Comparison of ENCODE assay signal across 26 cellular contexts in the genomic region with DNA sequence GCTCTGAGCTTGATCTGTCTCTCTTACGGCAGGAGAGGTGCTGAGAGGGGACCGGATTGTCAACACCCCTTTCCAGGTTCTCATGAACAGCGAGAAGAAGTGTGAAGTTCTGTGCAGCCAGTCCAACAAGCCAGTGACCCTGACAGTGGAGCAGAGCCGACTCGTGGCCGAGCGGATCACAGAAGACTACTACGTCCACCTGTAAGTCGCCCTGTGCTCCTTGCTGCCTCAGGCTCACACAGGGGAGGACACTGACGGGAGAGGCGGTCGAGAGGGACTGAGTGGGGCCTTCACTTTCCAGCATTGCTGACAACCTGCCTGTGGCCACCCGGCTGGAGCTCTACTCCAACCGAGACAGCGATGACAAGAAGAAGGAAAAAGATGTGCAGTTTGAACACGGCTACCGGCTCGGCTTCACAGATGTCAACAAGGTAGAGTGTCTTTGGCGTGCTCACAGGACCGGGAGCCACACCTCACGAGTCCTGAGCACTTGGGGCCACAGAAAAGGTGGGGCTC. TPM values are rescaled to one million over a fixed set of nuclear protein-coding genes. Genes with fewer than 3 reads are reported as not detected.
A peak's percentile ranks its signal among the peaks of the same experiment; 100 is the strongest.
DNase-seq lines count a peak whose midpoint lies in the region; ATAC-seq and TF ChIP-seq lines count a peak whose summit lies in the region.
"Had no signal": no experiment of that assay in that cellular context is flagged by ENCODE, and none has a peak within 500 bp of the region (broad histone marks: within the 10 kb centered on the region; RNA-seq: fewer than 3 reads in every experiment).

No MANE protein-coding gene starts in this region.

- no peaks in the 10 kb centered on the region for H3K4me1 Mint-ChIP-seq in activated naive CD4-positive, alpha-beta T cell treated with anti-CD3 and anti-CD28 coated beads, Interleukin-2, amount 10 ng/mL, durations not matched to agents 7 days and 5 days
- no peaks in the 10 kb centered on the region for H3K4me1 Mint-ChIP-seq in endothelial cell (ENCODE audit: unreplicated experiment)
- H3K4me1 Mint-ChIP-seq: CD14-positive monocyte had no signal

- no peak overlapping the region for H3K4me3 ChIP-seq in osteoblast (ENCODE audit: insufficient read depth, low read length)
- H3K4me3 ChIP-seq: SJCRH30 had no signal

- no peak for ATAC-seq in activated CD4-positive, CD25-positive, alpha-beta regulatory T cell treated with anti-CD3 and anti-CD28 coated beads, Interleukin-2, amount 50 U/mL, for 24 hours
- no peak for ATAC-seq in GM21390 (IDR thresholded peaks at IDR 0.05; ENCODE audit: unreplicated experiment)
- ATAC-seq: HCT116, Right ventricle myocardium inferior had no signal

- H3K36me3 ChIP-seq in osteoblast (ENCODE audit: insufficient read depth, low read length): peaks cover 74% of the 10 kb centered on the region

- CTCF ChIA-PET in activated naive CD4-positive, alpha-beta T cell treated with anti-CD3 and anti-CD28 coated beads, Interleukin-2, amount 10 ng/mL, durations not matched to agents 7 days and 5 days (lab: Charles Lee): no interaction called here

- no peaks in the 10 kb centered on the region for H3K9me3 ChIP-seq in osteoblast (ENCODE audit: low read depth, low read length)
- H3K9me3 ChIP-seq: BE2C, SJCRH30 had no signal

- H3K27me3 Mint-ChIP-seq in activated naive CD4-positive, alpha-beta T cell treated with anti-CD3 and anti-CD28 coated beads, Interleukin-2, amount 10 ng/mL, durations not matched to agents 7 days and 5 days: no peaks in the 10 kb centered on the region
- peaks cover 9% of the 10 kb centered on the region for H3K27me3 Mint-ChIP-seq in endothelial cell (ENCODE audit: unreplicated experiment)
- H3K27me3 Mint-ChIP-seq: IgD-negative memory B cell had no signal

- no peak overlapping the region for H3K27ac ChIP-seq in osteoblast (ENCODE audit: low read depth, low read length)
- H3K27ac ChIP-seq: 22Rv1, SJCRH30 had no signal

- TF ChIP-seq CTCF in endothelial cell (IDR thresholded peaks at IDR 0.05; ENCODE audit: unreplicated experiment): no peak
- TF ChIP-seq CTCF in osteoblast (IDR thresholded peaks at IDR 0.05; ENCODE audit: extremely low read depth, low read depth, low read length): no peak

- no peak overlapping the region for H2AFZ ChIP-seq in osteoblast (ENCODE audit: low read length)

- no peaks in the 10 kb centered on the region for H3K27me3 ChIP-seq in osteoblast (ENCODE audit: insufficient read depth, low read length)
- H3K27me3 ChIP-seq: BE2C, SJCRH30 had no signal

- H3K4me2 ChIP-seq in osteoblast (ENCODE audit: insufficient read depth, low read length): no peak overlapping the region

- H3K36me3 Mint-ChIP-seq in activated naive CD4-positive, alpha-beta T cell treated with anti-CD3 and anti-CD28 coated beads, Interleukin-2, amount 10 ng/mL, durations not matched to agents 7 days and 5 days: peaks cover 62% of the 10 kb centered on the region
- H3K36me3 Mint-ChIP-seq in endothelial cell (ENCODE audit: low read depth, unreplicated experiment): peaks cover 70% of the 10 kb centered on the region

- H3K4me3 Mint-ChIP-seq in activated naive CD4-positive, alpha-beta T cell treated with anti-CD3 and anti-CD28 coated beads, Interleukin-2, amount 10 ng/mL, durations not matched to agents 7 days and 5 days: no peak overlapping the region
- H3K4me3 Mint-ChIP-seq in endothelial cell (ENCODE audit: unreplicated experiment): peak overlapping the region; percentile 40
- H3K4me3 Mint-ChIP-seq: CD14-positive monocyte; CD8-positive, alpha-beta memory T cell; IgD-negative memory B cell had no signal

- no peaks in the 10 kb centered on the region for H3K4me1 ChIP-seq in osteoblast (ENCODE audit: insufficient read depth, low read length)
- H3K4me1 ChIP-seq: BE2C, SJCRH30 had no signal

- H4K20me1 ChIP-seq in osteoblast (ENCODE audit: insufficient read depth, low read length): peaks cover 11% of the 10 kb centered on the region

- no peaks in the 10 kb centered on the region for H3K9me3 Mint-ChIP-seq in activated naive CD4-positive, alpha-beta T cell treated with anti-CD3 and anti-CD28 coated beads, Interleukin-2, amount 10 ng/mL, durations not matched to agents 7 days and 5 days
- H3K9me3 Mint-ChIP-seq in endothelial cell (ENCODE audit: unreplicated experiment): no peaks in the 10 kb centered on the region
- H3K9me3 Mint-ChIP-seq: CD8-positive, alpha-beta memory T cell; IgD-negative memory B cell had no signal

- H3K27ac Mint-ChIP-seq in activated naive CD4-positive, alpha-beta T cell treated with anti-CD3 and anti-CD28 coated beads, Interleukin-2, amount 10 ng/mL, durations not matched to agents 7 days and 5 days: peak overlapping the region; percentile 67
- H3K27ac Mint-ChIP-seq in endothelial cell (ENCODE audit: unreplicated experiment): no peak overlapping the region
- H3K27ac Mint-ChIP-seq: IgD-negative memory B cell had no signal

- no peak for DNase-seq in activated naive CD4-positive, alpha-beta T cell treated with anti-CD3 and anti-CD28 coated beads, Interleukin-2, amount 10 ng/mL, durations not matched to agents 7 days and 5 days
- DNase-seq in activated naive CD4-positive, alpha-beta T cell treated with Interleukin-2 at 50 U/mL for 16 hours: no peak
- DNase-seq in endothelial cell (ENCODE audit: low spot score) (no peak), osteoblast (ENCODE audit: insufficient read length, low spot score, missing footprints) (peak; percentile 5), NCI-H2107 (lab: John Stamatoyannopoulos, UW) (no peak)
- DNase-seq: BE2C; CD8-positive, alpha-beta memory T cell; DMS 273 treated with DMSO at 0.1 percent for 48 hours; DMS79; EL; GDM1; NCI-H1048; NCI-H1417 treated with DMSO at 0.1 percent for 48 hours; NCI-H187; NCI-H2081 treated with DMSO at 0.1 percent for 48 hours; NCI-H446; NCI-H524 treated with DMSO at 0.1 percent for 48 hours; NCI-H774; SJCRH30 had no signal

- H3K79me2 ChIP-seq in osteoblast (ENCODE audit: insufficient read depth, low read length): peaks cover 6% of the 10 kb centered on the region

RNA-seq across cellular contexts. Expression of gene TM9SF4, which starts 32.0 kb away (rescaled TPM):
- total RNA-seq in endothelial cell (ENCODE audit: unreplicated experiment) (46.0 TPM), osteoblast (46.9 and 48.1 TPM in 2 replicates)
